ENCODE assay signal across 10 cellular contexts in genomic region chr13:46171223-46171622, GRCh38. TPM values are rescaled to one million over a fixed set of nuclear protein-coding genes. Genes with fewer than 3 reads are reported as not detected.
DNase-seq lines count a peak whose midpoint lies in the region; ATAC-seq and TF ChIP-seq lines count a peak whose summit lies in the region.
"Had no signal": no experiment of that assay in that cellular context is flagged by ENCODE, and none has a peak within 500 bp of the region (broad histone marks: within the 10 kb centered on the region; RNA-seq: fewer than 3 reads in every experiment).

No MANE protein-coding gene starts in this region.

- H3K27ac ChIP-seq in OCI-LY3 (ENCODE audit: low read length) = peak overlapping the region; percentile 95
- H3K27ac ChIP-seq in transverse colon = peak overlapping the region; percentile 20 to 69 (median 48)

- H3K27me3 Mint-ChIP-seq in activated naive CD4-positive, alpha-beta T cell treated with anti-CD3 and anti-CD28 coated beads for 36 hours (ENCODE audit: low read depth) = no peaks in the 10 kb centered on the region

- intact Hi-C loops in activated naive CD4-positive, alpha-beta T cell treated with anti-CD3 and anti-CD28 coated beads for 36 hours (cut with micrococcal nuclease) = loop anchor here (10.0 kb wide), 2 partner anchors 424 to 1984 kb away; no protein-coding TSS in a partner anchor
- intact Hi-C loops in transverse colon (cut with DNase I; ENCODE audit: low total_unique reads) = no loop called here

- no peak for DNase-seq in activated naive CD4-positive, alpha-beta T cell treated with anti-CD3 and anti-CD28 coated beads for 36 hours
- no peak for DNase-seq in activated naive CD4-positive, alpha-beta T cell (lab: John Stamatoyannopoulos, UW)
- DNase-seq in globus pallidus (ENCODE audit: low spot score) = peak; percentile 31
- DNase-seq in transverse colon = no peak
- no peak for DNase-seq in activated CD8-positive, alpha-beta memory T cell treated with anti-CD3 and anti-CD28 coated beads, Interleukin-2, amount 50 U/mL, for 48 hours
- DNase-seq: NCI-H82 had no signal

- H3K36me3 Mint-ChIP-seq in activated naive CD4-positive, alpha-beta T cell treated with anti-CD3 and anti-CD28 coated beads for 36 hours (ENCODE audit: low read depth) = peaks cover 59% of the 10 kb centered on the region
- H3K36me3 Mint-ChIP-seq: mesothelial cell of epicardium had no signal

- H3K9me3 ChIP-seq in OCI-LY3 (ENCODE audit: insufficient read depth, low read length) (no peaks in the 10 kb centered on the region), transverse colon (no peaks in the 10 kb centered on the region)

- peaks cover 100% of the 10 kb centered on the region for H3K4me1 ChIP-seq in OCI-LY3 (ENCODE audit: low read length)
- peaks cover 0 to 30% (median 0%) of the 10 kb centered on the region in 4 donors for H3K4me1 ChIP-seq in transverse colon

- H3K4me3 ChIP-seq in OCI-LY3 (ENCODE audit: low read length) = peak overlapping the region; percentile 91
- no peak overlapping the region for H3K4me3 ChIP-seq in transverse colon

- peaks cover 77% of the 10 kb centered on the region for H3K36me3 ChIP-seq in OCI-LY3 (replicated peaks; ENCODE audit: low read depth, low read length)
- no peaks in the 10 kb centered on the region for H3K36me3 ChIP-seq in transverse colon

- peak overlapping the region; percentile 57 for H3K4me3 Mint-ChIP-seq in activated naive CD4-positive, alpha-beta T cell treated with anti-CD3 and anti-CD28 coated beads for 36 hours
- H3K4me3 Mint-ChIP-seq: mesothelial cell of epicardium had no signal

- H3K9ac ChIP-seq in OCI-LY3 (ENCODE audit: low read length) = peak overlapping the region; percentile 99

- peak overlapping the region; percentile 94 for H3K27ac Mint-ChIP-seq in activated naive CD4-positive, alpha-beta T cell treated with anti-CD3 and anti-CD28 coated beads for 36 hours
- H3K27ac Mint-ChIP-seq: mesothelial cell of epicardium had no signal

- TF ChIP-seq CTCF in OCI-LY3 (IDR thresholded peaks at IDR 0.05; ENCODE audit: low read depth, low read length) (no peak), transverse colon (IDR thresholded peaks at IDR 0.05) (no peak)

- WGBS in transverse colon (ENCODE audit: low coverage in 1 of 2), 2 donors = 61 to 73% methylated on average over 3 to 4 of the region's 4 CpGs

- in situ Hi-C loops in transverse colon (cut with MboI; ENCODE audit: low pct_ligation_motif_present in 1 of 4, low pct_unique_long_range_greater_than_20kb in 1 of 4, low sequenced_read_pairs in 3 of 4) = no loop called here

- CTCF ChIA-PET in activated naive CD4-positive, alpha-beta T cell treated with anti-CD3 and anti-CD28 coated beads for 36 hours (lab: Charles Lee) = interaction anchor here (0.8 to 11.2 kb wide), 10 partner anchors 11 to 150 kb away, joined by 3 to 106 read pairs (median 3); partner anchors contain the start of gene LCP1

- TF ChIP-seq POLR2A in transverse colon (IDR thresholded peaks at IDR 0.05) = no peak

- peaks cover 96% of the 10 kb centered on the region for H3K4me1 Mint-ChIP-seq in activated naive CD4-positive, alpha-beta T cell treated with anti-CD3 and anti-CD28 coated beads for 36 hours (ENCODE audit: low read depth)

- no peak overlapping the region for H2AFZ ChIP-seq in OCI-LY3 (ENCODE audit: low read depth, low read length)

- ATAC-seq in esophagus mucosa (no peak), GM21515 (IDR thresholded peaks at IDR 0.05; ENCODE audit: unreplicated experiment) (no peak)

- H3K4me2 ChIP-seq in OCI-LY3 (ENCODE audit: low read length) = peak overlapping the region; percentile 95

- peaks cover 4% of the 10 kb centered on the region for H3K9me3 Mint-ChIP-seq in activated naive CD4-positive, alpha-beta T cell treated with anti-CD3 and anti-CD28 coated beads for 36 hours
- H3K9me3 Mint-ChIP-seq: mesothelial cell of epicardium had no signal

- H3K27me3 ChIP-seq in OCI-LY3 (ENCODE audit: low read depth, low read length) (no peaks in the 10 kb centered on the region), transverse colon (no peaks in the 10 kb centered on the region)

- H3K79me2 ChIP-seq in OCI-LY3 (ENCODE audit: low read length) = peaks cover 100% of the 10 kb centered on the region

- TF ChIP-seq EP300 in transverse colon (IDR thresholded peaks at IDR 0.05; ENCODE audit: low read depth) = no peak

- peaks cover 100% of the 10 kb centered on the region for H4K20me1 ChIP-seq in OCI-LY3 (ENCODE audit: insufficient read depth, low read length)

RNA-seq across cellular contexts. Expression of gene LCP1, which starts 10.8 kb away (rescaled TPM):
- 1,000 to 10,000 TPM; 1,008 to 1,043 TPM for total RNA-seq in activated naive CD4-positive, alpha-beta T cell treated with anti-CD3 and anti-CD28 coated beads for 36 hours
- total RNA-seq in transverse colon (10 to 100 TPM in 3 of 4 donors, 1 to 10 TPM in 1; 1.6 to 35.7 (median 26.1) TPM), esophagus mucosa (5.3 TPM)

RNA-seq across cellular contexts. Expression of gene LRRC63, which starts 40.5 kb away (rescaled TPM):
- under 1 TPM; 0.24 to 0.32 TPM for total RNA-seq in activated naive CD4-positive, alpha-beta T cell treated with anti-CD3 and anti-CD28 coated beads for 36 hours
- under 1 TPM in 1 of 4 donors, not detected in 3; 0.32 TPM for total RNA-seq in transverse colon
- total RNA-seq in esophagus mucosa = not detected

Comparison
In these comparisons a context has a peak if more than half of its experiments do, and no peak if none do; other contexts are left out.
1. RNA of gene LCP1, which starts 10.8 kb away (total RNA-seq): 1,008 to 1,043 TPM in activated naive CD4-positive, alpha-beta T cell treated with anti-CD3 and anti-CD28 coated beads for 36 hours; 1.6 to 35.7 TPM in transverse colon and 5.3 TPM in esophagus mucosa (single experiment); every median in the first group is over 10 times any median in the second.